8 cellular contexts compared by ENCODE assay signal in the genomic region with DNA sequence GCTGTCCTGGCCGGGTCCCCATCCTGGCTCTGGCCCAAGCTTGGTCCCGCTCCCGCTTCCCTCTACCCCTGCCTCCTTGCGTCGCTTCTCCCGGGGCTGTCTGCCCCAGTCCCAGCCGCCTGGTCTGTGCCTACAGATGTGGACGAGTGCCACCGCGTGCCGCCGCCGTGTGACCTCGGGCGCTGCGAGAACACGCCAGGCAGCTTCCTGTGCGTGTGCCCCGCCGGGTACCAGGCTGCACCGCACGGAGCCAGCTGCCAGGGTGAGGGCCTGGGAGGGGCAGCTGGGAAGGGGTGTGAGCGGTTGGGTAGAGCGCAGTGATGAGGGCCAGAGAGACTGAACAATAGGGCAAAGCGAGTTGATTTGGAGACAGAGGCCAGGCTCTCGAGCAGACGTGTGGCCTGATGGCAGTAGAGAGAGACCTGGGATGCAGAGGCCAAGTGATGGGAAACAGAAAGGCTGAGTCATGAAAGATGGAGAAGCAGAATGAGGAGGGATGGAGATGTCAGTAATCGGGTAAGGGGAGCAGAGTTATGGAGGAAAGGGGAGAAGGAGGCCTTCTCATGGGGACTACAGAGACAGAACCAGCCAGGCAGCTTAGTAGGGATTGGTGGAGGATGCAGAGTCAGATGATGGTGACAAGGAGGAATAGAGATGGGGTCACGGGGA. TPM values are rescaled to one million over a fixed set of nuclear protein-coding genes. Genes with fewer than 3 reads are reported as not detected.
DNase-seq lines count a peak whose midpoint lies in the region; ATAC-seq and TF ChIP-seq lines count a peak whose summit lies in the region.

No MANE protein-coding gene starts in this region.

- no peaks in the 10 kb centered on the region for H3K27me3 ChIP-seq in breast epithelium
- peaks cover 0 to 3% of the 10 kb centered on the region in 2 donors for H3K27me3 ChIP-seq in right lobe of liver

- no peak for TF ChIP-seq CTCF in HFFc6 (IDR thresholded peaks at IDR 0.05)
- TF ChIP-seq CTCF in breast epithelium (IDR thresholded peaks at IDR 0.05) = no peak
- TF ChIP-seq CTCF in right lobe of liver (IDR thresholded peaks at IDR 0.05) = no peak

- H3K9me3 Mint-ChIP-seq in HFFc6 = no peaks in the 10 kb centered on the region
- no peaks in the 10 kb centered on the region for H3K9me3 Mint-ChIP-seq in T-helper 1 cell treated with Interleukin-12 subunit alpha and Interleukin-12 subunit beta and Interleukin-4 antibody, amounts not matched to agents 30 μg/mL and 1 μg/mL, for 36 hours

- H3K27ac ChIP-seq in breast epithelium (peak overlapping the region; percentile 87 to 89), right lobe of liver (no peak overlapping the region)

- H3K9me3 ChIP-seq in breast epithelium = no peaks in the 10 kb centered on the region
- no peaks in the 10 kb centered on the region for H3K9me3 ChIP-seq in right lobe of liver

- peak overlapping the region; percentile 79; the same call in 1 of the 2 replicates for H3K27ac Mint-ChIP-seq in HFFc6
- peak overlapping the region; percentile 91 for H3K27ac Mint-ChIP-seq in T-helper 1 cell treated with Interleukin-12 subunit alpha and Interleukin-12 subunit beta and Interleukin-4 antibody, amounts not matched to agents 30 μg/mL and 1 μg/mL, for 36 hours

- H3K4me3 Mint-ChIP-seq in HFFc6 = peak overlapping the region; percentile 83
- H3K4me3 Mint-ChIP-seq in T-helper 1 cell treated with Interleukin-12 subunit alpha and Interleukin-12 subunit beta and Interleukin-4 antibody, amounts not matched to agents 30 μg/mL and 1 μg/mL, for 36 hours = peak overlapping the region; percentile 84

- H3K27me3 Mint-ChIP-seq in HFFc6 (ENCODE audit: insufficient read depth) = no peaks in the 10 kb centered on the region; the same call in 1 of the 2 replicates
- H3K27me3 Mint-ChIP-seq in T-helper 1 cell treated with Interleukin-12 subunit alpha and Interleukin-12 subunit beta and Interleukin-4 antibody, amounts not matched to agents 30 μg/mL and 1 μg/mL, for 36 hours (ENCODE audit: low read depth) = no peaks in the 10 kb centered on the region

- peak in 3 of 4 donors; percentile 7 to 16 (median 13) for ATAC-seq in right lobe of liver
- ATAC-seq in stimulated activated naive CD8-positive, alpha-beta T cell treated with anti-CD3 and anti-CD28 coated beads, Interleukin-15, Interleukin-2, amounts not matched to agents 100 U/mL and 50 U/mL, for 24 hours = no peak
- no peak for ATAC-seq in HG02885 (IDR thresholded peaks at IDR 0.05; ENCODE audit: poor library complexity, unreplicated experiment)
- no peak for ATAC-seq in GM21786 (IDR thresholded peaks at IDR 0.05; ENCODE audit: unreplicated experiment)
- no peak for ATAC-seq in HG03469 (IDR thresholded peaks at IDR 0.05; ENCODE audit: unreplicated experiment)

- no peak for DNase-seq in HFFc6
- peak; percentile 70 to 77 for DNase-seq in breast epithelium (ENCODE audit: low spot score in 2 of 2)
- peak in 2 of 3 donors; percentile 65 to 76 for DNase-seq in right lobe of liver
- peak; percentile 66 for DNase-seq in stimulated activated naive CD8-positive, alpha-beta T cell treated with anti-CD3 and anti-CD28 coated beads, Interleukin-15, Interleukin-2, amounts not matched to agents 100 U/mL and 50 U/mL, for 24 hours

- H3K4me1 ChIP-seq in breast epithelium (peaks cover 0 to 3% of the 10 kb centered on the region in 2 donors), right lobe of liver (peaks cover 0 to 15% (median 0%) of the 10 kb centered on the region in 4 donors)

- H3K4me3 ChIP-seq in breast epithelium (peak overlapping the region; percentile 36 to 71 (median 60)), right lobe of liver (peak overlapping the region in 2 of 3 donors; percentile 16 to 57)

- TF ChIP-seq POLR2A in breast epithelium (IDR thresholded peaks at IDR 0.05) (no peak), right lobe of liver (IDR thresholded peaks at IDR 0.05) (no peak)

- H3K4me1 Mint-ChIP-seq in HFFc6 (ENCODE audit: low read depth) = peaks cover 28% of the 10 kb centered on the region
- H3K4me1 Mint-ChIP-seq in T-helper 1 cell treated with Interleukin-12 subunit alpha and Interleukin-12 subunit beta and Interleukin-4 antibody, amounts not matched to agents 30 μg/mL and 1 μg/mL, for 36 hours (ENCODE audit: low read depth) = peaks cover 50% of the 10 kb centered on the region

- H3K36me3 ChIP-seq in breast epithelium (no peaks in the 10 kb centered on the region), right lobe of liver (no peaks in the 10 kb centered on the region)

- WGBS in right lobe of liver (ENCODE audit: insufficient coverage, low coverage, low lambda C conversion rate, missing lambda C conversion rate) = 21% methylated on average over 29 of the region's 29 CpGs

- intact Hi-C loops in breast epithelium (cut with DNase I; ENCODE audit: low total_unique reads) (no loop called here), right lobe of liver (cut with DNase I) (no loop called here)

- H3K36me3 Mint-ChIP-seq in HFFc6 (ENCODE audit: low read depth) = no peaks in the 10 kb centered on the region
- H3K36me3 Mint-ChIP-seq in T-helper 1 cell treated with Interleukin-12 subunit alpha and Interleukin-12 subunit beta and Interleukin-4 antibody, amounts not matched to agents 30 μg/mL and 1 μg/mL, for 36 hours (ENCODE audit: low read depth) = no peaks in the 10 kb centered on the region

RNA-seq across cellular contexts. Expression of a gene that starts 9.4 kb away (rescaled TPM):
- 10 to 100 TPM; 36.6 to 54.9 (median 51.4) TPM for total RNA-seq in HFFc6 (2021; fragmentation: NEBNext Ultra II Directional; extraction: Animal tissue kit (Norgen Biotek cat#: 25700))
- total RNA-seq in breast epithelium (100 to 1,000 TPM in 1 of 3 donors, 10 to 100 TPM in 2; 52.7 to 130 (median 89.1) TPM), right lobe of liver (10 to 100 TPM; 19.3 to 40.8 (median 34.4) TPM)

RNA-seq across cellular contexts. Expression of a gene that starts 33.9 kb away (rescaled TPM):
- total RNA-seq in HFFc6 (2021; fragmentation: NEBNext Ultra II Directional; extraction: Animal tissue kit (Norgen Biotek cat#: 25700)) = 10 to 100 TPM; 58.5 to 95.2 (median 83.0) TPM
- total RNA-seq in breast epithelium = 10 to 100 TPM; 25.8 to 42.9 (median 34.1) TPM
- 10 to 100 TPM; 16.1 to 29.0 (median 22.4) TPM for total RNA-seq in right lobe of liver

Comparison
In these comparisons a context has a peak if more than half of its experiments do, and no peak if none do; other contexts are left out.
1. H3K27ac ChIP-seq: peak in breast epithelium (2 of 2); none in right lobe of liver (0 of 3).
2. ATAC-seq: peak in right lobe of liver (3 of 4); none in stimulated activated naive CD8-positive, alpha-beta T cell treated with anti-CD3 and anti-CD28 coated beads, Interleukin-15, Interleukin-2, amounts not matched to agents 100 U/mL and 50 U/mL, for 24 hours (single experiment), HG02885 (single experiment), GM21786 (single experiment) and HG03469 (single experiment).